6 cellular contexts compared by ENCODE assay signal in the genomic region with DNA sequence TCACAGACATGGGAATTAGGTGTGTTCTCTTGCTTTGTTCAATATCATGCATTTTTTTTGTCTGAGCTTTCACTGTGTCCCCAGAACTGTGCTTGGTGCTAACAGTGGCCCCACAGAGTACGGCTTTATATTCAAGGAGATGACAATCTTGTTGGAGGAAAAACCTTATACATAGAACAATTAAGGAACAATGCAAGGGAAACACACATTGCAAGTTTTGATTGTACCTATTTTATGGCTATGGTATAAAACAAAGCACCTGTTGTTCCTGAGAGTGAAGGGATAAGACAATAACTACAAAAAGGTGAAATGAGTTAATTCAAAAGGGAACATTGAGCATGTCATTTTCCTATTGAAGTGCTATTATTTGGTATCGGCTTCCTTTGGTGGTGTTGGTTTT.
"Had no signal": no experiment of that assay in that cellular context is flagged by ENCODE, and none has a peak within 500 bp of the region (broad histone marks: within the 10 kb centered on the region; RNA-seq: fewer than 3 reads in every experiment).

No MANE protein-coding gene starts in this region.

- H3K4me3 ChIP-seq: GM23338 had no signal

- ATAC-seq: GM23338 had no signal

- DNase-seq: H9, HCEC 1CT had no signal

- FAIRE-seq: H1, H54, HTR-8/SVneo had no signal

- H2AFZ ChIP-seq: GM23338 had no signal

- H3K4me2 ChIP-seq: GM23338 had no signal
